In the genomic region with DNA sequence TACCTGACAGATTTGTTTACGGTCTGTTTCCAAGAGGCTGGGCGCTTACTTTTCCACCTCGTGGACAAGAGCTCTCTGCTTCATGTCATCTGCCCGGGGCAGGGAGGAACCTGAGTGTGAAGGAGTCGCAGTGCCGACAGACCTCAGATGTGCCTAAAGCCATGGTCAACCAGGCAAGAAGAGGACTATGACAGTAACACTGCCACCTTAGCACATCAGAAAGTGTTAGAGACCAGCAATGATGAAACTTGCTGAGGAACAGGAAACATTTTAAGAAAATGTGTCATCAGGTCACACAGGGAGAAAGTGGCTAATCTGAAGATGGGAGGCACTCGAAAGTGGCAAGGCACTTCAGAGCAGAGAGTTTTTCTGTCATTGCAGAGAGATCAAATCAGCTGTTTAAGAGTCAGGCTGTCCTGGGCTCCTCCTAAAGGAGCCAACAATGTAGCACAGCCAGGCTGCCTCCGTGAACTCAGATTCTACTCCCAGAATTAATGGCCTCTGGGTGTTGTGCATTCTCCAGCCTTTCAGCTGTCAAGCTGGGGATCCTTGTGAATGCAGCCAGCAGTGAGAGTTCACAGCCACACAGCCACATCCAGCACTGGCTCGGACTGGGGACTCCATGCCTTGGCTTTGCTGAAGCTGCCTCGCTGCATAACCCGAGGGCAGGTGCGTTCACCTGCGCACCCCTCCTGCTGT, we compare ENCODE assay signal across 10 cellular contexts.
DNase-seq lines count a peak whose midpoint lies in the region; ATAC-seq and TF ChIP-seq lines count a peak whose summit lies in the region.
"Had no signal": no experiment of that assay in that cellular context is flagged by ENCODE, and none has a peak within 500 bp of the region (broad histone marks: within the 10 kb centered on the region; RNA-seq: fewer than 3 reads in every experiment).

No MANE protein-coding gene starts in this region.

- no peak overlapping the region for H4K5ac ChIP-seq in mesendoderm (ENCODE audit: low read length)

- CTCF ChIA-PET in CD8-positive, alpha-beta T cell (lab: Charles Lee): no interaction called here
- CTCF ChIA-PET in T-cell (lab: Charles Lee): no interaction called here

- H3K4ac ChIP-seq in mesendoderm (ENCODE audit: low read depth, low read length): no peak overlapping the region

- H3K27ac ChIP-seq in CD8-positive, alpha-beta T cell (ENCODE audit: low read depth, low read length): no peak overlapping the region
- H3K27ac ChIP-seq in mesendoderm (ENCODE audit: low read depth, low read length): no peak overlapping the region
- H3K27ac ChIP-seq in stomach: peak overlapping the region in 2 of 5 donors; percentile 25 to 34
- H3K27ac ChIP-seq: epithelial cell of prostate had no signal

- H3K4me2 ChIP-seq in mesendoderm (ENCODE audit: low read length): no peak overlapping the region

- no peaks in the 10 kb centered on the region for H3K9me3 ChIP-seq in CD8-positive, alpha-beta T cell (ENCODE audit: low read length)
- H3K9me3 ChIP-seq in stomach: no peaks in the 10 kb centered on the region

- H3K27ac Mint-ChIP-seq in CD8-positive, alpha-beta T cell: peak overlapping the region; percentile 81
- H3K27ac Mint-ChIP-seq in T-cell: peak overlapping the region; percentile 84 to 86

- H3K18ac ChIP-seq in mesendoderm (ENCODE audit: low read length): no peak overlapping the region

- no peak overlapping the region for H2BK120ac ChIP-seq in mesendoderm (ENCODE audit: low read depth, low read length)

- peaks cover 25% of the 10 kb centered on the region for H3K36me3 ChIP-seq in CD8-positive, alpha-beta T cell (ENCODE audit: insufficient read depth, low read length)
- H3K36me3 ChIP-seq in mesendoderm (ENCODE audit: control insufficient read depth, insufficient read depth, low read length): no peaks in the 10 kb centered on the region
- peaks cover 8 to 61% (median 49%) of the 10 kb centered on the region in 4 donors for H3K36me3 ChIP-seq in stomach

- H3K36me3 Mint-ChIP-seq in CD8-positive, alpha-beta T cell: peaks cover 74% of the 10 kb centered on the region
- H3K36me3 Mint-ChIP-seq in T-cell: peaks cover 48% of the 10 kb centered on the region

- intact Hi-C loops in CD8-positive, alpha-beta T cell (cut with DNase I, micrococcal nuclease): no loop called here
- intact Hi-C loops in stomach (cut with DNase I; ENCODE audit: low total_unique reads): no loop called here

- no peak for DNase-seq in CD8-positive, alpha-beta T cell
- no peak for DNase-seq in T-cell
- no peak for DNase-seq in mesendoderm
- no peak for DNase-seq in stomach
- no peak for DNase-seq in HCEC 1CT
- DNase-seq: NCI-H2171 treated with DMSO at 0.1 percent for 48 hours had no signal

- no peaks in the 10 kb centered on the region for H3K9me3 Mint-ChIP-seq in CD8-positive, alpha-beta T cell
- H3K9me3 Mint-ChIP-seq in T-cell: no peaks in the 10 kb centered on the region

- H2BK15ac ChIP-seq in mesendoderm (replicated peaks; ENCODE audit: low read depth): no peak overlapping the region

- WGBS in mesendoderm (ENCODE audit: extremely low coverage, insufficient coverage, low lambda C conversion rate): no CpG with 5 or more reads among the region's 13 CpGs
- 81 to 90% (median 85%) methylated on average over 13 of the region's 13 CpGs for WGBS in stomach, 5 donors

- H3K4me1 Mint-ChIP-seq in CD8-positive, alpha-beta T cell (ENCODE audit: low read depth): peaks cover 13% of the 10 kb centered on the region
- H3K4me1 Mint-ChIP-seq in T-cell: peaks cover 0 to 50% (median 38%) of the 10 kb centered on the region in 3 donors

- peaks cover 9% of the 10 kb centered on the region for H3K4me1 ChIP-seq in CD8-positive, alpha-beta T cell (ENCODE audit: insufficient read depth, low read length)
- H3K4me1 ChIP-seq in mesendoderm (ENCODE audit: control insufficient read depth, low read depth, low read length): no peaks in the 10 kb centered on the region
- H3K4me1 ChIP-seq in stomach: peaks cover 0 to 52% (median 21%) of the 10 kb centered on the region in 4 donors

- H3K79me2 ChIP-seq in mesendoderm (ENCODE audit: control insufficient read depth, insufficient read depth, low read length): no peaks in the 10 kb centered on the region

- no peak overlapping the region for H2AK5ac ChIP-seq in mesendoderm (ENCODE audit: low read length)

- H3K56ac ChIP-seq in mesendoderm (ENCODE audit: low read length): no peak overlapping the region

- H3K4me3 ChIP-seq in CD8-positive, alpha-beta T cell (ENCODE audit: low read depth, low read length): no peak overlapping the region
- H3K4me3 ChIP-seq in mesendoderm (ENCODE audit: low read length) (no peak overlapping the region), stomach (no peak overlapping the region)

- H2BK5ac ChIP-seq in mesendoderm (ENCODE audit: low read length): no peak overlapping the region

- no peaks in the 10 kb centered on the region for H3K27me3 Mint-ChIP-seq in CD8-positive, alpha-beta T cell (ENCODE audit: low read depth)
- no peaks in the 10 kb centered on the region for H3K27me3 Mint-ChIP-seq in T-cell

- TF ChIP-seq POLR2A in stomach (IDR thresholded peaks at IDR 0.05): no peak

- no peak for TF ChIP-seq CTCF in CD8-positive, alpha-beta T cell (IDR thresholded peaks at IDR 0.05)
- TF ChIP-seq CTCF in stomach (IDR thresholded peaks at IDR 0.05): no peak

- H3K79me1 ChIP-seq in mesendoderm (ENCODE audit: low read length): peaks cover 1% of the 10 kb centered on the region

- H3K23ac ChIP-seq in mesendoderm (ENCODE audit: low read length): peak overlapping the region; percentile 2

- no peak overlapping the region for H3K4me3 Mint-ChIP-seq in CD8-positive, alpha-beta T cell
- no peak overlapping the region for H3K4me3 Mint-ChIP-seq in T-cell

- no peak overlapping the region for H4K8ac ChIP-seq in mesendoderm (ENCODE audit: low read depth, low read length)

- no peaks in the 10 kb centered on the region for H3K27me3 ChIP-seq in CD8-positive, alpha-beta T cell (ENCODE audit: insufficient read depth, low read length)
- no peaks in the 10 kb centered on the region for H3K27me3 ChIP-seq in mesendoderm (ENCODE audit: insufficient read depth, low read length, poor library complexity)
- H3K27me3 ChIP-seq in stomach: no peaks in the 10 kb centered on the region

- peak; percentile 42 for ATAC-seq in CD8-positive, alpha-beta T cell
- ATAC-seq in GM21381 (IDR thresholded peaks at IDR 0.05; ENCODE audit: unreplicated experiment) (peak; percentile 69), T-cell (replicated peaks in 1 of 4) (peak in 2 of 4 experiments; percentile 26 to 53), HG03025 (IDR thresholded peaks at IDR 0.05; ENCODE audit: low FRiP score, unreplicated experiment) (no peak), GM19328 (IDR thresholded peaks at IDR 0.05; ENCODE audit: unreplicated experiment) (no peak)

- H3K9ac ChIP-seq in mesendoderm (ENCODE audit: low read length): no peak overlapping the region

- TF ChIP-seq EP300 in stomach (IDR thresholded peaks at IDR 0.05): no peak

- POLR2A ChIA-PET in CD8-positive, alpha-beta T cell (lab: Charles Lee): no interaction called here
- POLR2A ChIA-PET in T-cell (lab: Charles Lee): no interaction called here

Comparison
In these comparisons a context has a peak if more than half of its experiments do, and no peak if none do; other contexts are left out.
1. ATAC-seq: peak in CD8-positive, alpha-beta T cell (single experiment) and GM21381 (single experiment); none in HG03025 (single experiment) and GM19328 (single experiment).